Comparison of ENCODE assay signal across 1 cellular context in genomic region chr7:33128631-33128989, GRCh38.
TF ChIP-seq lines count a peak whose summit lies in the region.

No MANE protein-coding gene starts in this region.

TF ChIP-seq in WTC11, 78 proteins besides CTCF, POLR2A, EP300 and RAD21 (continued from another document):
- TF ChIP-seq STAT6 (CRISPR knock-in tag; conservative IDR thresholded peaks at IDR 0.05; ENCODE audit: low read depth) (no peak), GRHL2 (CRISPR knock-in tag; IDR thresholded peaks at IDR 0.05; ENCODE audit: insufficient replicate concordance, severe bottlenecking) (no peak), FOXK1 (CRISPR knock-in tag; IDR thresholded peaks at IDR 0.05) (no peak), RORB (CRISPR knock-in tag; IDR thresholded peaks at IDR 0.05) (no peak)
